Comparison of ENCODE assay signal across 12 cellular contexts in genomic region chr12:26953447-26953846, GRCh38. TPM values are rescaled to one million over a fixed set of nuclear protein-coding genes. Genes with fewer than 3 reads are reported as not detected.
DNase-seq lines count a peak whose midpoint lies in the region; ATAC-seq and TF ChIP-seq lines count a peak whose summit lies in the region.
"Had no signal": no experiment of that assay in that cellular context is flagged by ENCODE, and none has a peak within 500 bp of the region (broad histone marks: within the 10 kb centered on the region; RNA-seq: fewer than 3 reads in every experiment).

No MANE protein-coding gene starts in this region.

- H3K36me3 ChIP-seq in left ventricle myocardium inferior (peaks cover 21% of the 10 kb centered on the region), left lung (peaks cover 0 to 31% of the 10 kb centered on the region in 2 donors)

- no peaks in the 10 kb centered on the region for H3K9me3 Mint-ChIP-seq in central memory CD8-positive, alpha-beta T cell

- intact Hi-C loops in Right ventricle myocardium superior (cut with DNase I) (no loop called here), left ventricle myocardium inferior (cut with micrococcal nuclease) (no loop called here), left lung (cut with DNase I) (no loop called here)

- H3K27me3 ChIP-seq in left ventricle myocardium inferior (ENCODE audit: low read depth) = no peaks in the 10 kb centered on the region
- H3K27me3 ChIP-seq in left lung = no peaks in the 10 kb centered on the region
- H3K27me3 ChIP-seq: tibial nerve had no signal

- peak; percentile 41 for DNase-seq in Right ventricle myocardium superior
- DNase-seq in left ventricle myocardium inferior = no peak
- DNase-seq in central memory CD8-positive, alpha-beta T cell (ENCODE audit: low spot score in 2 of 2) = no peak
- peak in 1 of 2 donors; percentile 57 for DNase-seq in left lung
- no peak for DNase-seq in COLO829 (ENCODE audit: low spot score)
- no peak for DNase-seq in GF-D8 (lab: John Stamatoyannopoulos, UW)
- DNase-seq: activated T-cell treated with anti-CD3 and anti-CD28 coated beads for 4 hours, NCI-H2171 treated with DMSO at 0.1 percent for 48 hours had no signal

- peaks cover 35% of the 10 kb centered on the region for H3K4me1 Mint-ChIP-seq in central memory CD8-positive, alpha-beta T cell

- peak; percentile 67 for ATAC-seq in Right ventricle myocardium superior (ENCODE audit: poor library complexity)
- ATAC-seq in central memory CD8-positive, alpha-beta T cell (replicated peaks; ENCODE audit: extremely low read depth, poor library complexity, severe bottlenecking) = no peak
- ATAC-seq in left lung = peak; percentile 94
- no peak for ATAC-seq in HG03108 (IDR thresholded peaks at IDR 0.05; ENCODE audit: unreplicated experiment)
- ATAC-seq in HG03159 (IDR thresholded peaks at IDR 0.05; ENCODE audit: unreplicated experiment) = no peak
- ATAC-seq: Panc1 had no signal

- H3K4me3 ChIP-seq in left ventricle myocardium inferior = no peak overlapping the region
- no peak overlapping the region for H3K4me3 ChIP-seq in left lung
- H3K4me3 ChIP-seq: tibial nerve had no signal

- H3K27ac ChIP-seq in left ventricle myocardium inferior (replicated peaks) (no peak overlapping the region), left lung (peak overlapping the region in 1 of 2 donors; percentile 80)

- peak overlapping the region; percentile 49 for H3K27ac Mint-ChIP-seq in central memory CD8-positive, alpha-beta T cell (ENCODE audit: low read depth)

- no peaks in the 10 kb centered on the region for H3K27me3 Mint-ChIP-seq in central memory CD8-positive, alpha-beta T cell

- H3K4me3 Mint-ChIP-seq in central memory CD8-positive, alpha-beta T cell = no peak overlapping the region

- H3K9me3 ChIP-seq in left ventricle myocardium inferior (replicated peaks) (peaks cover 8% of the 10 kb centered on the region), left lung (peaks cover 0 to 9% of the 10 kb centered on the region in 2 donors)

- peaks cover 35% of the 10 kb centered on the region for H3K36me3 Mint-ChIP-seq in central memory CD8-positive, alpha-beta T cell (ENCODE audit: insufficient read depth)

- H3K4me1 ChIP-seq in left ventricle myocardium inferior = peaks cover 25% of the 10 kb centered on the region
- H3K4me1 ChIP-seq in left lung = peaks cover 0 to 42% of the 10 kb centered on the region in 2 donors

- TF ChIP-seq CTCF in left ventricle myocardium inferior (IDR thresholded peaks at IDR 0.05; ENCODE audit: borderline replicate concordance) = no peak
- no peak for TF ChIP-seq CTCF in left lung (IDR thresholded peaks at IDR 0.05)

RNA-seq across cellular contexts. Expression of gene FGFR1OP2, which starts 15.2 kb away (rescaled TPM):
- total RNA-seq in Right ventricle myocardium superior (30.0 TPM), left ventricle myocardium inferior (33.9 TPM), left lung (10 to 100 TPM; 44.0 to 53.5 TPM)

RNA-seq across cellular contexts. Expression of gene INTS13, which starts 15.7 kb away (rescaled TPM):
- total RNA-seq in Right ventricle myocardium superior (27.0 TPM), left ventricle myocardium inferior (24.4 TPM), left lung (10 to 100 TPM; 17.1 to 22.1 TPM)

Comparison
In these comparisons a context has a peak if more than half of its experiments do, and no peak if none do; other contexts are left out.
1. ATAC-seq: peak in Right ventricle myocardium superior (single experiment) and left lung (single experiment); none in central memory CD8-positive, alpha-beta T cell (single experiment), HG03108 (single experiment) and HG03159 (single experiment).